16 cellular contexts compared by ENCODE assay signal in genomic region chr17:29089601-29090044, GRCh38. TPM values are rescaled to one million over a fixed set of nuclear protein-coding genes. Genes with fewer than 3 reads are reported as not detected.
DNase-seq lines count a peak whose midpoint lies in the region; ATAC-seq and TF ChIP-seq lines count a peak whose summit lies in the region.
"Had no signal": no experiment of that assay in that cellular context is flagged by ENCODE, and none has a peak within 500 bp of the region (broad histone marks: within the 10 kb centered on the region; RNA-seq: fewer than 3 reads in every experiment).

No MANE protein-coding gene starts in this region.

- peaks cover 41% of the 10 kb centered on the region for H3K36me3 Mint-ChIP-seq in mesothelial cell of epicardium

- CTCF ChIA-PET in HEK293T (lab: Yijun Ruan, JAX), result interaction anchor here (0.8 kb wide), 1 partner anchor 22 kb away, joined by 3 read pairs; no protein-coding TSS in a partner anchor

- H3K9me3 ChIP-seq in left ventricle myocardium inferior (replicated peaks), result no peaks in the 10 kb centered on the region
- H3K9me3 ChIP-seq: colonic mucosa had no signal

- H3K27ac Mint-ChIP-seq in mesothelial cell of epicardium, result peak overlapping the region; percentile 19
- H3K27ac Mint-ChIP-seq: activated naive CD8-positive, alpha-beta T cell treated with anti-CD3 and anti-CD28 coated beads, Interleukin-2, amount 10 ng/mL, durations not matched to agents 7 days and 5 days; WTC11 had no signal

- peaks cover 24% of the 10 kb centered on the region for H3K4me1 ChIP-seq in left ventricle myocardium inferior
- H3K4me1 ChIP-seq: colonic mucosa had no signal

- no peaks in the 10 kb centered on the region for H3K27me3 Mint-ChIP-seq in mesothelial cell of epicardium (ENCODE audit: low read depth)
- H3K27me3 Mint-ChIP-seq: activated naive CD8-positive, alpha-beta T cell treated with anti-CD3 and anti-CD28 coated beads, Interleukin-2, amount 10 ng/mL, durations not matched to agents 7 days and 5 days had no signal

- peak; percentile 33 for DNase-seq in left ventricle myocardium inferior
- DNase-seq in cardiac septum (ENCODE audit: low spot score), result no peak
- peak in 54 of 61 donors; percentile 23 to 95 (median 64) for DNase-seq in caudate nucleus (lab: John Stamatoyannopoulos, UW)
- no peak for DNase-seq in mesothelial cell of epicardium (ENCODE audit: low spot score in 2 of 2, unreplicated experiment in 2 of 2)
- DNase-seq in T-helper 1 cell, result no peak
- DNase-seq in HEK293T (ENCODE audit: extremely low spot score), result no peak
- no peak for DNase-seq in COLO668 (lab: John Stamatoyannopoulos, UW; ENCODE audit: unreplicated experiment)
- DNase-seq: activated naive CD8-positive, alpha-beta T cell treated with anti-CD3 and anti-CD28 coated beads, Interleukin-2, amount 10 ng/mL, durations not matched to agents 7 days and 5 days; colonic mucosa; DND-41; GOT3; mesenchymal stem cell; NCI-H2081 treated with DMSO at 0.1 percent for 48 hours had no signal

- no peaks in the 10 kb centered on the region for H3K9me3 Mint-ChIP-seq in mesothelial cell of epicardium
- H3K9me3 Mint-ChIP-seq: activated naive CD8-positive, alpha-beta T cell treated with anti-CD3 and anti-CD28 coated beads, Interleukin-2, amount 10 ng/mL, durations not matched to agents 7 days and 5 days; WTC11 had no signal

- POLR2A ChIA-PET in HEK293T (lab: Yijun Ruan, JAX), result interaction anchor here (0.9 kb wide), 1 partner anchor 138 kb away, joined by 3 read pairs; the partner anchor contains the start of gene PHF12

- H3K4me3 ChIP-seq in left ventricle myocardium inferior, result no peak overlapping the region
- H3K4me3 ChIP-seq: colonic mucosa had no signal

- intact Hi-C loops in left ventricle myocardium inferior (cut with micrococcal nuclease), result no loop called here
- intact Hi-C loops in cardiac septum (cut with DNase I), result no loop called here

- H3K4me1 Mint-ChIP-seq in mesothelial cell of epicardium, result peaks cover 5% of the 10 kb centered on the region
- H3K4me1 Mint-ChIP-seq: activated naive CD8-positive, alpha-beta T cell treated with anti-CD3 and anti-CD28 coated beads, Interleukin-2, amount 10 ng/mL, durations not matched to agents 7 days and 5 days had no signal

- H3K27me3 ChIP-seq in left ventricle myocardium inferior (ENCODE audit: low read depth), result no peaks in the 10 kb centered on the region
- H3K27me3 ChIP-seq: colonic mucosa had no signal

- H3K27ac ChIP-seq in left ventricle myocardium inferior (replicated peaks), result peak overlapping the region; percentile 39
- H3K27ac ChIP-seq in caudate nucleus (ENCODE audit: low read depth, low read length), result peak overlapping the region; percentile 95
- H3K27ac ChIP-seq: colonic mucosa, KMS-11 had no signal

- H3K36me3 ChIP-seq in left ventricle myocardium inferior, result peaks cover 99% of the 10 kb centered on the region

- no peak overlapping the region for H3K4me3 Mint-ChIP-seq in mesothelial cell of epicardium
- H3K4me3 Mint-ChIP-seq: activated naive CD8-positive, alpha-beta T cell treated with anti-CD3 and anti-CD28 coated beads, Interleukin-2, amount 10 ng/mL, durations not matched to agents 7 days and 5 days; WTC11 had no signal

- no peak for TF ChIP-seq CTCF in left ventricle myocardium inferior (IDR thresholded peaks at IDR 0.05; ENCODE audit: borderline replicate concordance)
- no peak for TF ChIP-seq CTCF in mesothelial cell of epicardium (IDR thresholded peaks at IDR 0.05; ENCODE audit: unreplicated experiment)

- no peak for ATAC-seq in GM21723 (IDR thresholded peaks at IDR 0.05; ENCODE audit: unreplicated experiment)
- ATAC-seq: WTC11 had no signal

TF ChIP-seq in HEK293T, 16 proteins besides CTCF, POLR2A, EP300 and RAD21:
- TF ChIP-seq FOXK2 (IDR thresholded peaks at IDR 0.05) (no peak), HDGF (IDR thresholded peaks at IDR 0.05; ENCODE audit: borderline replicate concordance) (no peak), TARDBP (IDR thresholded peaks at IDR 0.05) (no peak), SUZ12 (IDR thresholded peaks at IDR 0.05) (no peak), CTBP1 (IDR thresholded peaks at IDR 0.05; ENCODE audit: borderline replicate concordance) (no peak), BHLHE40 (IDR thresholded peaks at IDR 0.05; ENCODE audit: borderline replicate concordance) (no peak)

RNA-seq across cellular contexts. Expression of gene PIPOX, which starts 46.7 kb away (rescaled TPM):
- 0.60 TPM for total RNA-seq in left ventricle myocardium inferior
- total RNA-seq in cardiac septum, result 0.57 TPM
- total RNA-seq in mesothelial cell of epicardium, result 4.1 to 5.0 TPM (median 4.4 TPM) in 3 replicates

Comparison
In these comparisons a context has a peak if more than half of its experiments do, and no peak if none do; other contexts are left out.
1. DNase-seq: peak in left ventricle myocardium inferior (single experiment) and caudate nucleus (54 of 61); none in cardiac septum (single experiment), mesothelial cell of epicardium (0 of 2), T-helper 1 cell (0 of 5), HEK293T (single experiment) and COLO668 (single experiment).